21 cellular contexts compared by ENCODE assay signal in genomic region chr1:19835573-19835972, GRCh38. TPM values are rescaled to one million over a fixed set of nuclear protein-coding genes. Genes with fewer than 3 reads are reported as not detected.
"Had no signal": no experiment of that assay in that cellular context is flagged by ENCODE, and none has a peak within 500 bp of the region (broad histone marks: within the 10 kb centered on the region; RNA-seq: fewer than 3 reads in every experiment).

No MANE protein-coding gene starts in this region.

- H3K36me3 ChIP-seq: esophagus squamous epithelium, neural progenitor cell, ovary, right atrium auricular region, suprapubic skin, thyroid gland had no signal

- H3K79me2 ChIP-seq: hepatocyte had no signal

- H2AFZ ChIP-seq: hepatocyte, neural progenitor cell had no signal

- H3K4me3 ChIP-seq: esophagus squamous epithelium, hepatocyte, mucosa of descending colon, neural progenitor cell, ovary, right atrium auricular region, smooth muscle cell, suprapubic skin, thyroid gland had no signal

- H3K9ac ChIP-seq: neural progenitor cell had no signal

- H3K27me3 ChIP-seq: hepatocyte, neural progenitor cell, ovary, right atrium auricular region, thyroid gland had no signal

- H3K27ac ChIP-seq: esophagus squamous epithelium, foreskin keratinocyte, hepatocyte, neural progenitor cell, ovary, right atrium auricular region, suprapubic skin, thyroid gland had no signal

- H3K4me1 ChIP-seq: esophagus squamous epithelium, foreskin keratinocyte, neural progenitor cell, right atrium auricular region, suprapubic skin, thyroid gland had no signal

- DNase-seq: dermis blood vessel endothelial cell; esophagus squamous epithelium; foreskin keratinocyte; head of caudate nucleus; mucosa of descending colon; nucleus accumbens; ovary; stimulated activated CD4-positive, alpha-beta T cell treated with anti-CD3 and anti-CD28 coated beads, Interleukin-2, amount 100 ng/mL, for 48 hours; stimulated activated naive CD8-positive, alpha-beta T cell treated with anti-CD3 and anti-CD28 coated beads, Interleukin-15, Interleukin-2, amounts not matched to agents 100 U/mL and 50 U/mL, for 24 hours; thyroid gland had no signal

- H3K9me3 ChIP-seq: esophagus squamous epithelium, mucosa of descending colon, ovary, suprapubic skin, thyroid gland had no signal

- H3K4me2 ChIP-seq: hepatocyte, neural progenitor cell, smooth muscle cell had no signal

- ATAC-seq: foreskin keratinocyte; mucosa of descending colon; natural killer cell treated with Interleukin-12 subunit alpha and Interleukin-12 subunit beta and Interleukin-15 and Interleukin-18, amount 100 ng/mL, for 72 hours; stimulated activated naive CD8-positive, alpha-beta T cell treated with anti-CD3 and anti-CD28 coated beads, Interleukin-15, Interleukin-2, amounts not matched to agents 100 U/mL and 50 U/mL, for 24 hours had no signal

RNA-seq across cellular contexts. Expression of gene RNF186, which starts 20.5 kb away (rescaled TPM):
- total RNA-seq: dermis blood vessel endothelial cell; epithelial cell of proximal tubule; esophagus squamous epithelium; foreskin keratinocyte; kidney epithelial cell; lung microvascular endothelial cell; mesenteric fat pad; natural killer cell treated with Interleukin-12 subunit alpha and Interleukin-12 subunit beta and Interleukin-15 and Interleukin-18, amount 100 ng/mL, for 72 hours; posterior vena cava; right atrium auricular region; smooth muscle cell; thyroid gland had no signal
